Comparison of ENCODE assay signal across 1 cellular context in the genomic region with DNA sequence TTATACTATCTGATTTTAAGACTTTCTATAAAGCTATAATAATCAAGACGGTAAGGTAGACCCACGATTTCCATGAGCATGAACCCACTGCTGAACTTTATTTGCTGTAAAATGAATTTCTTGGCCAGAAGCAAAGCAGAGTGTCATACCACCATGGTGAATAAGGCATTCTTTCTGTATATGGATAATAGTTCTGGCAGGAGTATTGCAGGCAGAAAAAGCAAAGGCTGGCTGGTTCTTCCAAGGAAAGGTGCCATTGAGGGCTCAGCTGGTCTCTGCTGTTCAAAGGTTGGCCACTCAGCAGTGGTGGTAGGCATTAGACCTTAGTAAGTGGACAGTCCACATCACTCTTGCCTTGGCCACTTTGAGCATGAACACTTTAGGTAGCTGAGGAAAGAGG.
TF ChIP-seq lines count a peak whose summit lies in the region.

No MANE protein-coding gene starts in this region.

TF ChIP-seq in IMR-90, 13 proteins besides CTCF, POLR2A, EP300 and RAD21 (continued from another document):
- no peak for TF ChIP-seq FOS (IDR thresholded peaks at IDR 0.05; ENCODE audit: low read depth, low read length)
- TF ChIP-seq BHLHE40 (IDR thresholded peaks at IDR 0.05; ENCODE audit: low read depth, low read length): no peak
- TF ChIP-seq SMC3 (IDR thresholded peaks at IDR 0.05; ENCODE audit: low read depth, low read length): no peak
- no peak for TF ChIP-seq MAFK (IDR thresholded peaks at IDR 0.05; ENCODE audit: low read depth, low read length)
- TF ChIP-seq ELK1 (IDR thresholded peaks at IDR 0.05; ENCODE audit: borderline replicate concordance, low read depth, low read length): no peak
